Comparison of ENCODE assay signal across 8 cellular contexts in the genomic region with DNA sequence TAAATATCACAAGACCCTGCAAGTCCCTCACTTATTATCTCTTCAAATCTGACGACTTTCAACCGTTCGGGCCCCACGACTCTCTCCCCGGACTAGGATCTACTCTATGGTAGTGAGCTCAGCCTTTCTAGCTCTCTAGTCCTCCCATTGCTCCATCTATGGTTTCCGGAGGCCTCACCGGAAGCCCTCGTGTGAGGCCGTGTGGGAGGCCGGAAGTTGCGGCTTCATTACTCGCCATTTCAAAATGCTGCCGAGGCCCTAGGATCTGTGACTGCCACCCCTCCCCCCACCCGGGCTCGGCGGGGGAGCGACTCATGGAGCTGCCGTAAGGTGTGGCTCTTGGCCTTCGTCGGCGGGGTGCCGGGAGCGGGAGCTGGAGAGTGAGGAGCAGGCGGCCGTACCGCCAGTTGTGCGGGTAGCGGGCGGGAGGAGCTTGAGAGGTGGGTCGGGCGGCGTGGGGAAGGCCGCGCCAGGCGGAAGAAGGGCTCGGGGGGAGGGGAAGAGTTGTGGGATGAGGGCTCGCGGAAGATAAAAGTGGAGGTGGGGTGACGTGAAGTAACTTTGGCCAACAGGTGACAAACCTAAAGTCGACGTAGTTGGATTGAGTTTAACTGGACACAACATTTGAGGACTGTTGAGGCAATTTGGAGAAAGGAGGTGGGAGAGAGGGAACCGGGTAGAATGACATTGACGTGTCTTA.
DNase-seq lines count a peak whose midpoint lies in the region; ATAC-seq and FAIRE-seq lines count a peak whose summit lies in the region.

A gene with protein sequence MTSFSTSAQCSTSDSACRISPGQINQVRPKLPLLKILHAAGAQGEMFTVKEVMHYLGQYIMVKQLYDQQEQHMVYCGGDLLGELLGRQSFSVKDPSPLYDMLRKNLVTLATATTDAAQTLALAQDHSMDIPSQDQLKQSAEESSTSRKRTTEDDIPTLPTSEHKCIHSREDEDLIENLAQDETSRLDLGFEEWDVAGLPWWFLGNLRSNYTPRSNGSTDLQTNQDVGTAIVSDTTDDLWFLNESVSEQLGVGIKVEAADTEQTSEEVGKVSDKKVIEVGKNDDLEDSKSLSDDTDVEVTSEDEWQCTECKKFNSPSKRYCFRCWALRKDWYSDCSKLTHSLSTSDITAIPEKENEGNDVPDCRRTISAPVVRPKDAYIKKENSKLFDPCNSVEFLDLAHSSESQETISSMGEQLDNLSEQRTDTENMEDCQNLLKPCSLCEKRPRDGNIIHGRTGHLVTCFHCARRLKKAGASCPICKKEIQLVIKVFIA (plus strand): TSS at position 227 of the 700 bp plus-strand sequence. CDS start 9,113 bp downstream, outside the sequence.

- no peak for FAIRE-seq in HTR-8/SVneo (lab: Jason Lieb, UNC)

- peak; percentile 97 for DNase-seq in COLO829 (ENCODE audit: low spot score)
- peak; percentile 96 for DNase-seq in HTR-8/SVneo (ENCODE audit: insufficient read length, low spot score)
- peak; percentile 94 to 96 for DNase-seq in NOMO-1 (lab: John Stamatoyannopoulos, UW; ENCODE audit: unreplicated experiment in 2 of 2)
- peak; percentile 97 for DNase-seq in activated CD8-positive, alpha-beta memory T cell treated with anti-CD3 and anti-CD28 coated beads for 24 hours
- DNase-seq in effector memory CD8-positive, alpha-beta T cell, result peak; percentile 86 to 90 (median 89)
- DNase-seq in medulla oblongata (ENCODE audit: extremely low spot score), result peak; percentile 97
- DNase-seq in stimulated activated CD4-positive, alpha-beta T cell treated with anti-CD3 and anti-CD28 coated beads, TNF-alpha, amount 100 ng/mL, for 48 hours (ENCODE audit: low read depth in 3 of 3), result peak; percentile 89 to 93 (median 92)

- ATAC-seq in GM21381 (IDR thresholded peaks at IDR 0.05; ENCODE audit: unreplicated experiment), result peak; percentile 78
- peak; percentile 76 for ATAC-seq in effector memory CD8-positive, alpha-beta T cell (replicated peaks)

- H3K4me1 Mint-ChIP-seq in effector memory CD8-positive, alpha-beta T cell (ENCODE audit: low read depth in 2 of 2), result peaks cover 41 to 43% of the 10 kb centered on the region in 2 donors

- peaks cover 31% of the 10 kb centered on the region for H3K36me3 Mint-ChIP-seq in effector memory CD8-positive, alpha-beta T cell (ENCODE audit: insufficient read depth)

- H3K4me3 Mint-ChIP-seq in effector memory CD8-positive, alpha-beta T cell, result no peak within 1 kb of the TSS

- no peaks in the 10 kb centered on the region for H3K27me3 Mint-ChIP-seq in effector memory CD8-positive, alpha-beta T cell

- H3K27ac Mint-ChIP-seq in effector memory CD8-positive, alpha-beta T cell, result no peak within 1 kb of the TSS

- H3K9me3 Mint-ChIP-seq in effector memory CD8-positive, alpha-beta T cell, result no peaks in the 10 kb centered on the region

Comparison
In these comparisons a context has a peak if more than half of its experiments do, and no peak if none do; other contexts are left out.
1. Peak in every context shown above with its lines: DNase-seq and ATAC-seq.